1 cellular context compared by ENCODE assay signal in genomic region chr11:18322818-18323570, GRCh38.
TF ChIP-seq lines count a peak whose summit lies in the region.

No MANE protein-coding gene starts in this region.

TF ChIP-seq in GM12878, 131 proteins besides CTCF, POLR2A, EP300 and RAD21:
- TF ChIP-seq BHLHE40 (IDR thresholded peaks at IDR 0.05; ENCODE audit: borderline replicate concordance in 1 of 2, low read depth in 2 of 2, low read length in 1 of 2): peak in 1 of 2 experiments; percentile 6; a peak in 1 of 4 replicates
- peak; percentile 76 for TF ChIP-seq PKNOX1 (IDR thresholded peaks at IDR 0.05)
- TF ChIP-seq PBX3 (IDR thresholded peaks at IDR 0.05; ENCODE audit: insufficient replicate concordance, low read depth, low read length): peak; percentile 10
- TF ChIP-seq STAT3 (IDR thresholded peaks at IDR 0.05; ENCODE audit: low read depth, low read length): no peak
